1 cellular context compared by ENCODE assay signal in the genomic region with DNA sequence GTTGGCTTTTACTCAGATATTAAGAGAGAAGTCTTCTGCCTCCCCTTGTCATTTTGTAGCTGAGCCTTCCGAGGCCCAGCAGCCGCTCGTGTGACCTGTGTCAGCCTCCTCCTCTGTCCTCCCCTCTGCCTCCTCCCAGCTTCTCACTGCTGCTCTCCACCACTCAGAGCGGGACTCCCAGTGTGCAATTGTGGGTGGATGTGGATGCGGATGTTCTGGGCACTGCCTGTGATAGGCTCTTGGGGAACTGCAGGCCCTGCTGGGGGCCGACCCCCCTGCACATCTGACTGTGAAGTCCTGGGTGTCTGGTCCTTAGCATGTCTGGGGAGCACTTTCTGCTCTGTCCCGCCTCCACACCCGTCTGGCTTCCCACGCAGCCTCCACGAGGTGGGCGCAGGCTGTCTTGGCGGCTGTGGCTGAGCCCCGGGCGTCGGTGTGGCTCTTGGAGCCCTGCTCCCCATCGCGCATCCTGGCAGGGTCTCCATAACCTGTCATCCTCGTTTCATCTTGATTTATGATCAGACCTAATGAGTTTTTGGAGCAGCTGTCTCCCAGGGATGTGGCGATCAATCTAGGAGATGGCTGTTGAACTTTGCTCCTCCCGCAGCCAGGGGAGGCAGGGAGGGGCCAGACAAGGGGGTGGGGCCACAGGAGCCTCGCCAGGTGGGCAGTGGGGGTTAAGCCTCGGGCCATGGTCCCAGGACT.
TF ChIP-seq lines count a peak whose summit lies in the region.

No MANE protein-coding gene starts in this region.

TF ChIP-seq in HEK293, 187 proteins besides CTCF, POLR2A, EP300 and RAD21 (continued from another document):
- TF ChIP-seq, protein P1, sequence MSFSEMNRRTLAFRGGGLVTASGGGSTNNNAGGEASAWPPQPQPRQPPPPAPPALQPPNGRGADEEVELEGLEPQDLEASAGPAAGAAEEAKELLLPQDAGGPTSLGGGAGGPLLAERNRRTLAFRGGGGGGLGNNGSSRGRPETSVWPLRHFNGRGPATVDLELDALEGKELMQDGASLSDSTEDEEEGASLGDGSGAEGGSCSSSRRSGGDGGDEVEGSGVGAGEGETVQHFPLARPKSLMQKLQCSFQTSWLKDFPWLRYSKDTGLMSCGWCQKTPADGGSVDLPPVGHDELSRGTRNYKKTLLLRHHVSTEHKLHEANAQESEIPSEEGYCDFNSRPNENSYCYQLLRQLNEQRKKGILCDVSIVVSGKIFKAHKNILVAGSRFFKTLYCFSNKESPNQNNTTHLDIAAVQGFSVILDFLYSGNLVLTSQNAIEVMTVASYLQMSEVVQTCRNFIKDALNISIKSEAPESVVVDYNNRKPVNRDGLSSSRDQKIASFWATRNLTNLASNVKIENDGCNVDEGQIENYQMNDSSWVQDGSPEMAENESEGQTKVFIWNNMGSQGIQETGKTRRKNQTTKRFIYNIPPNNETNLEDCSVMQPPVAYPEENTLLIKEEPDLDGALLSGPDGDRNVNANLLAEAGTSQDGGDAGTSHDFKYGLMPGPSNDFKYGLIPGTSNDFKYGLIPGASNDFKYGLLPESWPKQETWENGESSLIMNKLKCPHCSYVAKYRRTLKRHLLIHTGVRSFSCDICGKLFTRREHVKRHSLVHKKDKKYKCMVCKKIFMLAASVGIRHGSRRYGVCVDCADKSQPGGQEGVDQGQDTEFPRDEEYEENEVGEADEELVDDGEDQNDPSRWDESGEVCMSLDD (tag by site-specific recombination; IDR thresholded peaks at IDR 0.05): no peak
- no peak for TF ChIP-seq HOXA7 (CRISPR knock-in tag; IDR thresholded peaks at IDR 0.05; ENCODE audit: borderline replicate concordance)
- peak; percentile 88 for TF ChIP-seq EGR2 (tag by site-specific recombination; IDR thresholded peaks at IDR 0.05; ENCODE audit: low read depth)
- no peak for TF ChIP-seq SCRT1 (tag by site-specific recombination; IDR thresholded peaks at IDR 0.05; ENCODE audit: borderline replicate concordance)
- no peak for TF ChIP-seq ZNF10 (tag by site-specific recombination; IDR thresholded peaks at IDR 0.05)
- TF ChIP-seq ZNF558 (tag by site-specific recombination; IDR thresholded peaks at IDR 0.05): no peak
- TF ChIP-seq, protein P2, sequence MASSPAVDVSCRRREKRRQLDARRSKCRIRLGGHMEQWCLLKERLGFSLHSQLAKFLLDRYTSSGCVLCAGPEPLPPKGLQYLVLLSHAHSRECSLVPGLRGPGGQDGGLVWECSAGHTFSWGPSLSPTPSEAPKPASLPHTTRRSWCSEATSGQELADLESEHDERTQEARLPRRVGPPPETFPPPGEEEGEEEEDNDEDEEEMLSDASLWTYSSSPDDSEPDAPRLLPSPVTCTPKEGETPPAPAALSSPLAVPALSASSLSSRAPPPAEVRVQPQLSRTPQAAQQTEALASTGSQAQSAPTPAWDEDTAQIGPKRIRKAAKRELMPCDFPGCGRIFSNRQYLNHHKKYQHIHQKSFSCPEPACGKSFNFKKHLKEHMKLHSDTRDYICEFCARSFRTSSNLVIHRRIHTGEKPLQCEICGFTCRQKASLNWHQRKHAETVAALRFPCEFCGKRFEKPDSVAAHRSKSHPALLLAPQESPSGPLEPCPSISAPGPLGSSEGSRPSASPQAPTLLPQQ (tag by site-specific recombination; IDR thresholded peaks at IDR 0.05): no peak
- TF ChIP-seq KLF10 (tag by site-specific recombination; IDR thresholded peaks at IDR 0.05): no peak
- no peak for TF ChIP-seq ZNF114 (tag by site-specific recombination; IDR thresholded peaks at IDR 0.05)
- no peak; the same call in 1 of the 2 replicates for TF ChIP-seq ZNF366 (tag by site-specific recombination; conservative IDR thresholded peaks at IDR 0.05)
- TF ChIP-seq, protein P3, sequence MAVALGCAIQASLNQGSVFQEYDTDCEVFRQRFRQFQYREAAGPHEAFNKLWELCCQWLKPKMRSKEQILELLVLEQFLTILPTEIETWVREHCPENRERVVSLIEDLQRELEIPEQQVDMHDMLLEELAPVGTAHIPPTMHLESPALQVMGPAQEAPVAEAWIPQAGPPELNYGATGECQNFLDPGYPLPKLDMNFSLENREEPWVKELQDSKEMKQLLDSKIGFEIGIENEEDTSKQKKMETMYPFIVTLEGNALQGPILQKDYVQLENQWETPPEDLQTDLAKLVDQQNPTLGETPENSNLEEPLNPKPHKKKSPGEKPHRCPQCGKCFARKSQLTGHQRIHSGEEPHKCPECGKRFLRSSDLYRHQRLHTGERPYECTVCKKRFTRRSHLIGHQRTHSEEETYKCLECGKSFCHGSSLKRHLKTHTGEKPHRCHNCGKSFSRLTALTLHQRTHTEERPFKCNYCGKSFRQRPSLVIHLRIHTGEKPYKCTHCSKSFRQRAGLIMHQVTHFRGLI (tag by site-specific recombination; IDR thresholded peaks at IDR 0.05): no peak
- TF ChIP-seq MEIS1 (CRISPR knock-in tag; IDR thresholded peaks at IDR 0.05; ENCODE audit: borderline replicate concordance): no peak
- no peak for TF ChIP-seq ZNF623 (tag by site-specific recombination; IDR thresholded peaks at IDR 0.05)
- TF ChIP-seq GLIS2 (tag by site-specific recombination; IDR thresholded peaks at IDR 0.05): 0 out of 2 replicates have a peak, but pooled peaks have one; percentile 32
TF ChIP-seq in HEK293: peak in this region for 6.
